28 cellular contexts compared by ENCODE assay signal in genomic region chr3:126978291-126978690, GRCh38. TPM values are rescaled to one million over a fixed set of nuclear protein-coding genes. Genes with fewer than 3 reads are reported as not detected.
DNase-seq lines count a peak whose midpoint lies in the region; ATAC-seq, FAIRE-seq and TF ChIP-seq lines count a peak whose summit lies in the region.
"Had no signal": no experiment of that assay in that cellular context is flagged by ENCODE, and none has a peak within 500 bp of the region (broad histone marks: within the 10 kb centered on the region; RNA-seq: fewer than 3 reads in every experiment).

No MANE protein-coding gene starts in this region.

- H3K36me3 ChIP-seq in HepG2 (replicated peaks in 1 of 2; ENCODE audit: control insufficient read depth in 1 of 2, insufficient read depth in 2 of 2, low read length in 2 of 2) (no peaks in the 10 kb centered on the region), right lobe of liver (no peaks in the 10 kb centered on the region), upper lobe of right lung (no peaks in the 10 kb centered on the region)
- H3K36me3 ChIP-seq: BE2C had no signal

- peaks cover 2 to 16% of the 10 kb centered on the region in 2 experiments; a peak in 3 of 5 replicates for H3K27me3 ChIP-seq in HepG2 (ENCODE audit: control insufficient read depth in 1 of 2, insufficient read depth in 2 of 2, low read length in 2 of 2)
- H3K27me3 ChIP-seq in right lobe of liver: no peaks in the 10 kb centered on the region
- H3K27me3 ChIP-seq in upper lobe of right lung: no peaks in the 10 kb centered on the region

- no TSS peak for BruUV-seq in HepG2 (replicated peaks; lab: Mats Ljungman, UMichigan)

- TF ChIP-seq EP300 in HepG2 (IDR thresholded peaks at IDR 0.05; ENCODE audit: low read depth in 2 of 2, low read length in 2 of 2) (no peak), HepG2 (CRISPR knock-in tag; IDR thresholded peaks at IDR 0.05; ENCODE audit: borderline replicate concordance) (no peak)

- intact Hi-C loops in HepG2 (cut with micrococcal nuclease; ENCODE audit: unreplicated experiment): no loop called here
- intact Hi-C loops in right lobe of liver (cut with DNase I): no loop called here
- intact Hi-C loops in dendritic cell treated with granulocyte-macrophage colony-stimulating factor and Interleukin-4, amounts not matched to agents 40 ng/mL and 50 ng/mL, for 4 days (cut with micrococcal nuclease): loop anchor here (10.0 kb wide), 1 partner anchor 453 kb away; the partner anchor contains the start of gene CHST13
- intact Hi-C loops in upper lobe of right lung (cut with DNase I): no loop called here

- TF ChIP-seq CTCF in HepG2 (CRISPR knock-in tag; IDR thresholded peaks at IDR 0.05): no peak
- no peak for TF ChIP-seq CTCF in right lobe of liver (IDR thresholded peaks at IDR 0.05)
- TF ChIP-seq CTCF in nephron progenitor cell (IDR thresholded peaks at IDR 0.05): no peak
- no peak for TF ChIP-seq CTCF in upper lobe of right lung (IDR thresholded peaks at IDR 0.05)

- POLR2A ChIA-PET in HepG2 (lab: Yijun Ruan, JAX): no interaction called here

- H3K27me3 Mint-ChIP-seq in dendritic cell treated with granulocyte-macrophage colony-stimulating factor and Interleukin-4, amounts not matched to agents 40 ng/mL and 50 ng/mL, for 4 days: peaks cover 76% of the 10 kb centered on the region
- peaks cover 57% of the 10 kb centered on the region for H3K27me3 Mint-ChIP-seq in nephron progenitor cell (ENCODE audit: low read depth, poor library complexity)

- H3K9me3 ChIP-seq in HepG2 (ENCODE audit: low read length): peaks cover 7% of the 10 kb centered on the region
- H3K9me3 ChIP-seq in right lobe of liver: no peaks in the 10 kb centered on the region
- peaks cover 11% of the 10 kb centered on the region for H3K9me3 ChIP-seq in upper lobe of right lung
- H3K9me3 ChIP-seq: BE2C had no signal

- 60% methylated on average over 5 of the region's 5 CpGs for WGBS in HepG2 (ENCODE audit: low lambda C conversion rate)
- 69% methylated on average over 4 of the region's 5 CpGs for WGBS in right lobe of liver (ENCODE audit: insufficient coverage, low coverage, low lambda C conversion rate, missing lambda C conversion rate)

- H3K4me2 ChIP-seq in HepG2 (ENCODE audit: low read depth, low read length): no peak overlapping the region
- H3K4me2 ChIP-seq: SK-N-SH had no signal

- in situ Hi-C loops in HepG2 (cut with HindIII; ENCODE audit: extremely low pct_ligation_motif_present, low pct_unique_long_range_greater_than_20kb): loop anchor here (10.0 kb wide), 1 partner anchor 303 kb away; no protein-coding TSS in a partner anchor

- H3K27ac ChIP-seq in HepG2 (ENCODE audit: extremely low read length, insufficient read depth, low read length): no peak overlapping the region
- H3K27ac ChIP-seq in right lobe of liver: no peak overlapping the region
- H3K27ac ChIP-seq in upper lobe of right lung: no peak overlapping the region
- H3K27ac ChIP-seq: HL-60 had no signal

- no peaks in the 10 kb centered on the region for H3K79me2 ChIP-seq in HepG2 (ENCODE audit: insufficient read depth, low read length)

- H3K36me3 Mint-ChIP-seq in dendritic cell treated with granulocyte-macrophage colony-stimulating factor and Interleukin-4, amounts not matched to agents 40 ng/mL and 50 ng/mL, for 4 days (ENCODE audit: low read depth): peaks cover 12% of the 10 kb centered on the region
- H3K36me3 Mint-ChIP-seq in nephron progenitor cell (ENCODE audit: low read depth): peaks cover 14% of the 10 kb centered on the region
- H3K36me3 Mint-ChIP-seq: CD14-positive monocyte had no signal

- ATAC-seq in HepG2: no peak
- no peak for ATAC-seq in right lobe of liver
- no peak for ATAC-seq in upper lobe of right lung
- no peak for ATAC-seq in HG02981 (IDR thresholded peaks at IDR 0.05; ENCODE audit: unreplicated experiment)
- no peak for ATAC-seq in GM21528 (IDR thresholded peaks at IDR 0.05; ENCODE audit: low FRiP score, unreplicated experiment)
- ATAC-seq: PC-3 had no signal

- CTCF ChIA-PET in HepG2 (lab: Yijun Ruan, JAX; ENCODE audit: low intra/inter-chr PET ratio, low total read pairs): no interaction called here

- no peak overlapping the region for H3K9ac ChIP-seq in HepG2 (ENCODE audit: insufficient read depth, low read depth, low read length)
- H3K9ac ChIP-seq: SK-N-SH had no signal

- no peak overlapping the region for H2AFZ ChIP-seq in HepG2 (ENCODE audit: low read length)

- H4K20me1 ChIP-seq in HepG2 (ENCODE audit: insufficient read depth, low read length): no peaks in the 10 kb centered on the region

- no peak for TF ChIP-seq RAD21 in HepG2 (CRISPR knock-in tag; IDR thresholded peaks at IDR 0.05)

- peaks cover 19% of the 10 kb centered on the region for H3K9me3 Mint-ChIP-seq in dendritic cell treated with granulocyte-macrophage colony-stimulating factor and Interleukin-4, amounts not matched to agents 40 ng/mL and 50 ng/mL, for 4 days
- peaks cover 24% of the 10 kb centered on the region for H3K9me3 Mint-ChIP-seq in nephron progenitor cell

- peaks cover 47% of the 10 kb centered on the region for H3K4me1 Mint-ChIP-seq in dendritic cell treated with granulocyte-macrophage colony-stimulating factor and Interleukin-4, amounts not matched to agents 40 ng/mL and 50 ng/mL, for 4 days (ENCODE audit: low read depth)
- no peaks in the 10 kb centered on the region for H3K4me1 Mint-ChIP-seq in nephron progenitor cell

- peak overlapping the region; percentile 55 for H3K27ac Mint-ChIP-seq in dendritic cell treated with granulocyte-macrophage colony-stimulating factor and Interleukin-4, amounts not matched to agents 40 ng/mL and 50 ng/mL, for 4 days
- H3K27ac Mint-ChIP-seq in nephron progenitor cell: peak overlapping the region; percentile 4
- H3K27ac Mint-ChIP-seq: HFFc6 had no signal

- TF ChIP-seq POLR2A in HepG2 (IDR thresholded peaks at IDR 0.05; ENCODE audit: insufficient read depth in 1 of 2, low read depth in 2 of 2, low read length in 2 of 2) (no peak), right lobe of liver (IDR thresholded peaks at IDR 0.05) (no peak)

- peaks cover 28% of the 10 kb centered on the region for H3K4me1 ChIP-seq in HepG2 (ENCODE audit: insufficient read depth, low read length)
- H3K4me1 ChIP-seq in right lobe of liver: no peaks in the 10 kb centered on the region
- H3K4me1 ChIP-seq in upper lobe of right lung: peaks cover 7% of the 10 kb centered on the region
- H3K4me1 ChIP-seq: BE2C had no signal

- FAIRE-seq in HepG2 (lab: Jason Lieb, UNC): no peak
- FAIRE-seq: D721Med had no signal

- DNase-seq in HepG2 (ENCODE audit: low spot score) (no peak), right lobe of liver (no peak), nephron progenitor cell (no peak), upper lobe of right lung (no peak), DMS53 treated with DMSO at 0.1 percent for 48 hours (lab: John Stamatoyannopoulos, UW; ENCODE audit: unreplicated experiment) (no peak)
- DNase-seq: 8988T; ACHN; BE2C; HFFc6; KG1; MM.1S; NCI-H1048; NCI-H1417; NCI-H1694; NCI-H2029 treated with DMSO at 0.1 percent for 48 hours; NCI-H446 treated with DMSO at 0.1 percent for 48 hours; NCI-H526; NCI-H82; NK-92 treated with Interleukin-12 subunit alpha and Interleukin-12 subunit beta, amount 100 ng/mL, for 24 hours; PC-3; SK-N-SH; SW 1271 had no signal

- H3K4me3 ChIP-seq in HepG2 (replicated peaks in 1 of 3; ENCODE audit: insufficient read depth in 1 of 3, low read depth in 2 of 3, low read length in 3 of 3) (no peak overlapping the region), right lobe of liver (no peak overlapping the region), upper lobe of right lung (no peak overlapping the region)

- no peak overlapping the region for H3K4me3 Mint-ChIP-seq in dendritic cell treated with granulocyte-macrophage colony-stimulating factor and Interleukin-4, amounts not matched to agents 40 ng/mL and 50 ng/mL, for 4 days
- H3K4me3 Mint-ChIP-seq in nephron progenitor cell: no peak overlapping the region
- H3K4me3 Mint-ChIP-seq: HFFc6 had no signal

TF ChIP-seq in HepG2, 621 proteins besides CTCF, POLR2A, EP300 and RAD21 (continues in another document):
- TF ChIP-seq MNT (IDR thresholded peaks at IDR 0.05): peak; percentile 92
- no peak for TF ChIP-seq ARHGAP35 (CRISPR knock-in tag; IDR thresholded peaks at IDR 0.05; ENCODE audit: borderline replicate concordance)

RNA-seq across cellular contexts. Expression of gene PLXNA1, which starts 4.6 kb away (rescaled TPM):
- total RNA-seq in HepG2 (2016; rRNA removed; fragmentation: Illumina TruSeq; extraction: Trizol): 8.5 and 16.6 TPM in 2 replicates
- 1.1 TPM in 2 replicates for total RNA-seq in HepG2 (2016; cell fraction: cytosol; rRNA removed; fragmentation: Illumina TruSeq; extraction: Trizol; ENCODE audit: low read depth)
- 7.0 and 17.7 TPM in 2 replicates for total RNA-seq in HepG2 (2016; cell fraction: insoluble cytoplasmic fraction; rRNA removed; fragmentation: Illumina TruSeq; extraction: Trizol)
- total RNA-seq in HepG2 (2016; cell fraction: membrane; rRNA removed; fragmentation: Illumina TruSeq; extraction: Trizol): 4.5 and 5.2 TPM in 2 replicates
- total RNA-seq in HepG2 (2016; cell fraction: nucleus; rRNA removed; fragmentation: Illumina TruSeq; extraction: Trizol): 21.4 and 25.4 TPM in 2 replicates
- 18.2 and 29.9 TPM in 2 replicates for polyA plus RNA-seq in HepG2 (2011; rRNA removed)
- polyA plus RNA-seq in HepG2 (2011; cell fraction: cytosol; rRNA removed): 11.5 and 17.1 TPM in 2 replicates
- 87.4 and 104 TPM in 2 replicates for polyA plus RNA-seq in HepG2 (2011; cell fraction: nucleus; rRNA removed)
- polyA plus RNA-seq in HepG2 (2012): 12.1 and 17.5 TPM in 2 replicates
- polyA plus RNA-seq in HepG2 (2016; cell fraction: cytosol; fragmentation: Illumina TruSeq; extraction: Trizol; ENCODE audit: low read depth): 0.60 and 0.61 TPM in 2 replicates
- 4.2 and 7.1 TPM in 2 replicates for polyA plus RNA-seq in HepG2 (2016; cell fraction: insoluble cytoplasmic fraction; fragmentation: Illumina TruSeq; extraction: Trizol; ENCODE audit: low read depth)
- 1.3 and 3.0 TPM in 2 replicates for polyA plus RNA-seq in HepG2 (2016; cell fraction: membrane; fragmentation: Illumina TruSeq; extraction: Trizol; ENCODE audit: low read depth)
- 40.0 and 50.7 TPM in 2 replicates for polyA plus RNA-seq in HepG2 (2016; cell fraction: nucleus; fragmentation: Illumina TruSeq; extraction: Trizol; ENCODE audit: insufficient read depth, low read depth)
- 45.3 and 67.9 TPM in 2 replicates for polyA minus RNA-seq in HepG2 (2011; rRNA and poly(A)+ RNA removed; ENCODE audit: low replicate concordance)
- 16.4 and 17.6 TPM in 2 replicates for polyA minus RNA-seq in HepG2 (2011; cell fraction: cytosol; rRNA and poly(A)+ RNA removed)
- 24.8 and 26.2 TPM in 2 replicates for polyA minus RNA-seq in HepG2 (2011; cell fraction: nucleus; rRNA and poly(A)+ RNA removed)
- total RNA-seq in right lobe of liver: 1 to 10 TPM; 2.0 to 8.7 (median 5.6) TPM
- 53.5 TPM for total RNA-seq in upper lobe of right lung
- polyA plus RNA-seq: CD14-positive monocyte had no signal
